In genomic region chr22:37843746-37844089, GRCh38 we compare ENCODE assay signal across 8 cellular contexts. TPM values are rescaled to one million over a fixed set of nuclear protein-coding genes. Genes with fewer than 3 reads are reported as not detected.
A peak's percentile ranks its signal among the peaks of the same experiment; 100 is the strongest.
DNase-seq lines count a peak whose midpoint lies in the region; ATAC-seq and TF ChIP-seq lines count a peak whose summit lies in the region.

No MANE protein-coding gene starts in this region.

- peak overlapping the region; percentile 76 to 95 (median 90) for H3K27ac Mint-ChIP-seq in immature natural killer cell

- H3K9me2 ChIP-seq in OCI-LY1 (ENCODE audit: low read depth, low read length) = no peaks in the 10 kb centered on the region

- peaks cover 12% of the 10 kb centered on the region; the same call in 1 of the 2 replicates for H3K79me2 ChIP-seq in OCI-LY1 (ENCODE audit: insufficient read depth, low read length)

- peak; percentile 54 for ATAC-seq in HG02642 (IDR thresholded peaks at IDR 0.05; ENCODE audit: poor library complexity, unreplicated experiment)

- DNase-seq in DMS153 (lab: John Stamatoyannopoulos, UW) (peak; percentile 40), DMS153 treated with DMSO at 0.1 percent for 48 hours (lab: John Stamatoyannopoulos, UW; ENCODE audit: unreplicated experiment) (no peak), ascending aorta (ENCODE audit: low spot score in 2 of 2) (no peak), immature natural killer cell (no peak), ureter (ENCODE audit: low spot score) (no peak)
- peak; percentile 37 to 41 for DNase-seq in stimulated activated CD4-positive, alpha-beta T cell treated with anti-CD3 and anti-CD28 coated beads, Interleukin-2, amount 100 ng/mL, for 48 hours

- TF ChIP-seq CTCF in OCI-LY1 (IDR thresholded peaks at IDR 0.05; ENCODE audit: low read length) (no peak), ascending aorta (IDR thresholded peaks at IDR 0.05) (no peak)

- H3K4me2 ChIP-seq in OCI-LY1 (ENCODE audit: low read length) = peak overlapping the region; percentile 93

- H3K36me3 ChIP-seq in OCI-LY1 (ENCODE audit: insufficient read depth, low read length) (peaks cover 12% of the 10 kb centered on the region; the same call in 1 of the 2 replicates), ascending aorta (peaks cover 6 to 11% of the 10 kb centered on the region in 2 donors)

- H3K27me3 Mint-ChIP-seq in immature natural killer cell (ENCODE audit: low read depth in 3 of 3) = peaks cover 1 to 5% (median 2%) of the 10 kb centered on the region in 3 donors

- H3K4me1 ChIP-seq in OCI-LY1 (ENCODE audit: insufficient read depth, low read length, severe bottlenecking) (peaks cover 22% of the 10 kb centered on the region), ascending aorta (peaks cover 7 to 15% of the 10 kb centered on the region in 2 donors)

- H3K9ac ChIP-seq in OCI-LY1 (ENCODE audit: low read length) = peak overlapping the region; percentile 76

- intact Hi-C loops in ascending aorta (cut with DNase I) = loop anchor here (2.0 to 10.0 kb wide), 4 partner anchors 37 to 861 kb away; partner anchors contain the start of genes CSNK1E, GCAT, GTPBP1 and JOSD1

- H3K27ac ChIP-seq in OCI-LY1 (ENCODE audit: low read depth, low read length, poor library complexity, severe bottlenecking) = peak overlapping the region; percentile 52
- peak overlapping the region; percentile 83 to 84 for H3K27ac ChIP-seq in ascending aorta

- H3K27me3 ChIP-seq in OCI-LY1 (ENCODE audit: insufficient read depth, low read length) = no peaks in the 10 kb centered on the region
- H3K27me3 ChIP-seq in ascending aorta = no peaks in the 10 kb centered on the region

- peak overlapping the region; percentile 88 to 91 (median 89) for H3K4me3 Mint-ChIP-seq in immature natural killer cell

- no peaks in the 10 kb centered on the region for H4K20me1 ChIP-seq in OCI-LY1 (ENCODE audit: insufficient read depth, low read length)

- no peak overlapping the region for H2AFZ ChIP-seq in OCI-LY1 (ENCODE audit: low read length)

- no peaks in the 10 kb centered on the region for H3K9me3 Mint-ChIP-seq in immature natural killer cell

- H3F3A ChIP-seq in OCI-LY1 (ENCODE audit: insufficient read depth, low read length) = no peaks in the 10 kb centered on the region

- peaks cover 14 to 30% of the 10 kb centered on the region in 2 donors for H3K4me1 Mint-ChIP-seq in immature natural killer cell

- H3K36me3 Mint-ChIP-seq in immature natural killer cell = no peaks in the 10 kb centered on the region

- H3K4me3 ChIP-seq in OCI-LY1 (ENCODE audit: low read depth, low read length, poor library complexity, severe bottlenecking) (peak overlapping the region; percentile 82), ascending aorta (peak overlapping the region; percentile 81 to 95)

- 0 out of 2 replicates have a peak, but pooled peaks cover 5% of the 10 kb centered on the region for H3K9me3 ChIP-seq in OCI-LY1 (ENCODE audit: low read length)
- no peaks in the 10 kb centered on the region for H3K9me3 ChIP-seq in ascending aorta

RNA-seq across cellular contexts. Expression of gene ANKRD54, which starts 0.4 kb away (rescaled TPM):
- total RNA-seq in ascending aorta = 61.8 TPM
- polyA plus RNA-seq in immature natural killer cell = 10 to 100 TPM in 2 of 3 donors, 1 to 10 TPM in 1; 6.2 to 15.8 (median 12.4) TPM
- 26.9 TPM for total RNA-seq in ureter

RNA-seq across cellular contexts. Expression of gene EIF3L, which starts 5.5 kb away (rescaled TPM):
- total RNA-seq in ascending aorta (256 TPM), ureter (544 TPM)
- polyA plus RNA-seq in immature natural killer cell = 100 to 1,000 TPM; 167 to 215 (median 185) TPM

RNA-seq across cellular contexts. Expression of gene GALR3, which starts 20.5 kb away (rescaled TPM):
- total RNA-seq in ascending aorta (not detected), ureter (not detected)
- not detected for polyA plus RNA-seq in immature natural killer cell

RNA-seq across cellular contexts. Expression of gene GCAT, which starts 36.0 kb away (rescaled TPM):
- total RNA-seq in ascending aorta (4.5 TPM), ureter (13.4 TPM)
- under 1 TPM in 2 of 3 donors, not detected in 1; 0.64 to 0.71 TPM for polyA plus RNA-seq in immature natural killer cell

Comparison
In these comparisons a context has a peak if more than half of its experiments do, and no peak if none do; other contexts are left out.
1. DNase-seq: peak in DMS153 (single experiment) and stimulated activated CD4-positive, alpha-beta T cell treated with anti-CD3 and anti-CD28 coated beads, Interleukin-2, amount 100 ng/mL, for 48 hours (2 of 2); none in DMS153 treated with DMSO at 0.1 percent for 48 hours (single experiment), ascending aorta (0 of 2), immature natural killer cell (0 of 3) and ureter (single experiment).